1 cellular context compared by ENCODE assay signal in the genomic region with DNA sequence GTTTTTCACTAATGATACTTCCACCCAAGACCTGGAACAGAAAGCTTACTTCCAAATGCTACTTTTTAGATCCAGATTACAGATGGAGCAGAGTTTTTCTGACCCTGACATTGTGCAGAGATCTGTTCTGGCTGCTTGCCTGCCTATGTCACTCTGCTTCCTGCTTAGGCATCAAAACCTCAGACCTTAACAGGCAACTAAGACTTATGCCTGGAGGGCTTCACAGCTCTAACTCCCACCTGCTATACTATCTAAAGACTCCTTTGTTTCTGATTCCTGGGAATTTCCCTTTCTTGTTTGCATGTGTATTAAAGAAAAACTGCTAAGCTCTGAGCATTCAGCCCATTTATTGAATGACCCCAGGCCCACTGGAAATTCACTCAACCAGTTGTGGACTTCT.
A peak's percentile ranks its signal among the peaks of the same experiment; 100 is the strongest.
TF ChIP-seq lines count a peak whose summit lies in the region.

No MANE protein-coding gene starts in this region.

TF ChIP-seq in H1, 55 proteins besides CTCF, POLR2A, EP300 and RAD21 (continued from another document):
- TF ChIP-seq, protein P1, sequence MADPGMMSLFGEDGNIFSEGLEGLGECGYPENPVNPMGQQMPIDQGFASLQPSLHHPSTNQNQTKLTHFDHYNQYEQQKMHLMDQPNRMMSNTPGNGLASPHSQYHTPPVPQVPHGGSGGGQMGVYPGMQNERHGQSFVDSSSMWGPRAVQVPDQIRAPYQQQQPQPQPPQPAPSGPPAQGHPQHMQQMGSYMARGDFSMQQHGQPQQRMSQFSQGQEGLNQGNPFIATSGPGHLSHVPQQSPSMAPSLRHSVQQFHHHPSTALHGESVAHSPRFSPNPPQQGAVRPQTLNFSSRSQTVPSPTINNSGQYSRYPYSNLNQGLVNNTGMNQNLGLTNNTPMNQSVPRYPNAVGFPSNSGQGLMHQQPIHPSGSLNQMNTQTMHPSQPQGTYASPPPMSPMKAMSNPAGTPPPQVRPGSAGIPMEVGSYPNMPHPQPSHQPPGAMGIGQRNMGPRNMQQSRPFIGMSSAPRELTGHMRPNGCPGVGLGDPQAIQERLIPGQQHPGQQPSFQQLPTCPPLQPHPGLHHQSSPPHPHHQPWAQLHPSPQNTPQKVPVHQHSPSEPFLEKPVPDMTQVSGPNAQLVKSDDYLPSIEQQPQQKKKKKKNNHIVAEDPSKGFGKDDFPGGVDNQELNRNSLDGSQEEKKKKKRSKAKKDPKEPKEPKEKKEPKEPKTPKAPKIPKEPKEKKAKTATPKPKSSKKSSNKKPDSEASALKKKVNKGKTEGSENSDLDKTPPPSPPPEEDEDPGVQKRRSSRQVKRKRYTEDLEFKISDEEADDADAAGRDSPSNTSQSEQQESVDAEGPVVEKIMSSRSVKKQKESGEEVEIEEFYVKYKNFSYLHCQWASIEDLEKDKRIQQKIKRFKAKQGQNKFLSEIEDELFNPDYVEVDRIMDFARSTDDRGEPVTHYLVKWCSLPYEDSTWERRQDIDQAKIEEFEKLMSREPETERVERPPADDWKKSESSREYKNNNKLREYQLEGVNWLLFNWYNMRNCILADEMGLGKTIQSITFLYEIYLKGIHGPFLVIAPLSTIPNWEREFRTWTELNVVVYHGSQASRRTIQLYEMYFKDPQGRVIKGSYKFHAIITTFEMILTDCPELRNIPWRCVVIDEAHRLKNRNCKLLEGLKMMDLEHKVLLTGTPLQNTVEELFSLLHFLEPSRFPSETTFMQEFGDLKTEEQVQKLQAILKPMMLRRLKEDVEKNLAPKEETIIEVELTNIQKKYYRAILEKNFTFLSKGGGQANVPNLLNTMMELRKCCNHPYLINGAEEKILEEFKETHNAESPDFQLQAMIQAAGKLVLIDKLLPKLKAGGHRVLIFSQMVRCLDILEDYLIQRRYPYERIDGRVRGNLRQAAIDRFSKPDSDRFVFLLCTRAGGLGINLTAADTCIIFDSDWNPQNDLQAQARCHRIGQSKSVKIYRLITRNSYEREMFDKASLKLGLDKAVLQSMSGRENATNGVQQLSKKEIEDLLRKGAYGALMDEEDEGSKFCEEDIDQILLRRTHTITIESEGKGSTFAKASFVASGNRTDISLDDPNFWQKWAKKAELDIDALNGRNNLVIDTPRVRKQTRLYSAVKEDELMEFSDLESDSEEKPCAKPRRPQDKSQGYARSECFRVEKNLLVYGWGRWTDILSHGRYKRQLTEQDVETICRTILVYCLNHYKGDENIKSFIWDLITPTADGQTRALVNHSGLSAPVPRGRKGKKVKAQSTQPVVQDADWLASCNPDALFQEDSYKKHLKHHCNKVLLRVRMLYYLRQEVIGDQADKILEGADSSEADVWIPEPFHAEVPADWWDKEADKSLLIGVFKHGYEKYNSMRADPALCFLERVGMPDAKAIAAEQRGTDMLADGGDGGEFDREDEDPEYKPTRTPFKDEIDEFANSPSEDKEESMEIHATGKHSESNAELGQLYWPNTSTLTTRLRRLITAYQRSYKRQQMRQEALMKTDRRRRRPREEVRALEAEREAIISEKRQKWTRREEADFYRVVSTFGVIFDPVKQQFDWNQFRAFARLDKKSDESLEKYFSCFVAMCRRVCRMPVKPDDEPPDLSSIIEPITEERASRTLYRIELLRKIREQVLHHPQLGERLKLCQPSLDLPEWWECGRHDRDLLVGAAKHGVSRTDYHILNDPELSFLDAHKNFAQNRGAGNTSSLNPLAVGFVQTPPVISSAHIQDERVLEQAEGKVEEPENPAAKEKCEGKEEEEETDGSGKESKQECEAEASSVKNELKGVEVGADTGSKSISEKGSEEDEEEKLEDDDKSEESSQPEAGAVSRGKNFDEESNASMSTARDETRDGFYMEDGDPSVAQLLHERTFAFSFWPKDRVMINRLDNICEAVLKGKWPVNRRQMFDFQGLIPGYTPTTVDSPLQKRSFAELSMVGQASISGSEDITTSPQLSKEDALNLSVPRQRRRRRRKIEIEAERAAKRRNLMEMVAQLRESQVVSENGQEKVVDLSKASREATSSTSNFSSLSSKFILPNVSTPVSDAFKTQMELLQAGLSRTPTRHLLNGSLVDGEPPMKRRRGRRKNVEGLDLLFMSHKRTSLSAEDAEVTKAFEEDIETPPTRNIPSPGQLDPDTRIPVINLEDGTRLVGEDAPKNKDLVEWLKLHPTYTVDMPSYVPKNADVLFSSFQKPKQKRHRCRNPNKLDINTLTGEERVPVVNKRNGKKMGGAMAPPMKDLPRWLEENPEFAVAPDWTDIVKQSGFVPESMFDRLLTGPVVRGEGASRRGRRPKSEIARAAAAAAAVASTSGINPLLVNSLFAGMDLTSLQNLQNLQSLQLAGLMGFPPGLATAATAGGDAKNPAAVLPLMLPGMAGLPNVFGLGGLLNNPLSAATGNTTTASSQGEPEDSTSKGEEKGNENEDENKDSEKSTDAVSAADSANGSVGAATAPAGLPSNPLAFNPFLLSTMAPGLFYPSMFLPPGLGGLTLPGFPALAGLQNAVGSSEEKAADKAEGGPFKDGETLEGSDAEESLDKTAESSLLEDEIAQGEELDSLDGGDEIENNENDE (IDR thresholded peaks at IDR 0.05; ENCODE audit: insufficient replicate concordance, low read length), result no peak
- TF ChIP-seq PHF8 (conservative IDR thresholded peaks at IDR 0.05; ENCODE audit: low read depth, low read length), result no peak
- TF ChIP-seq TCF12 (IDR thresholded peaks at IDR 0.05; ENCODE audit: low read depth, low read length), result 0 out of 2 replicates have a peak, but pooled peaks have one; percentile 30
TF ChIP-seq in H1: peak in this region for 1.
